ENCODE assay signal across 22 cellular contexts in genomic region chr16:89159174-89159849, GRCh38. TPM values are rescaled to one million over a fixed set of nuclear protein-coding genes. Genes with fewer than 3 reads are reported as not detected.
"Had no signal": no experiment of that assay in that cellular context is flagged by ENCODE, and none has a peak within 500 bp of the region (broad histone marks: within the 10 kb centered on the region; RNA-seq: fewer than 3 reads in every experiment).

No MANE protein-coding gene starts in this region.

- H3K4me3 Mint-ChIP-seq: naive thymus-derived CD4-positive, alpha-beta T cell had no signal

- H3K36me3 Mint-ChIP-seq: naive thymus-derived CD4-positive, alpha-beta T cell had no signal

- H3K27ac ChIP-seq: dorsolateral prefrontal cortex, heart right ventricle, ovary had no signal

- H3K4me2 ChIP-seq: smooth muscle cell had no signal

- H3K4me3 ChIP-seq: dorsolateral prefrontal cortex, heart right ventricle, ovary, smooth muscle cell had no signal

- H3K27me3 Mint-ChIP-seq: naive thymus-derived CD4-positive, alpha-beta T cell had no signal

- H3K36me3 ChIP-seq: heart right ventricle, ovary had no signal

- H3K27me3 ChIP-seq: dorsolateral prefrontal cortex, ovary had no signal

- ATAC-seq: heart right ventricle; left lobe of liver; naive thymus-derived CD4-positive, alpha-beta T cell; right cardiac atrium had no signal

- DNase-seq: cortex of kidney; dorsolateral prefrontal cortex; effector CD8-positive, alpha-beta T cell; heart right ventricle; hypothalamus; mammary epithelial cell; naive thymus-derived CD4-positive, alpha-beta T cell; ovary; stimulated activated CD4-positive, alpha-beta T cell treated with anti-CD3 and anti-CD28 coated beads, Interleukin-2, amount 100 ng/mL, for 48 hours; stimulated activated naive CD4-positive, alpha-beta T cell treated with Interleukin-2 at 50 U/mL for 16 hours; trophoblast cell had no signal

- H3K9me3 ChIP-seq: heart right ventricle, ovary had no signal

RNA-seq across cellular contexts. Expression of gene CDH15, which starts 12.2 kb away (rescaled TPM):
- total RNA-seq: lower leg skin; mesenteric fat pad; mononuclear cell; naive thymus-derived CD4-positive, alpha-beta T cell had no signal
- polyA plus RNA-seq: esophagus; mammary epithelial cell; naive thymus-derived CD4-positive, alpha-beta T cell; neural cell had no signal

RNA-seq across cellular contexts. Expression of gene SLC22A31, which starts 41.0 kb away (rescaled TPM):
- total RNA-seq: frontal cortex, glomerular endothelial cell, mononuclear cell, smooth muscle cell, urinary bladder had no signal
- polyA plus RNA-seq: mammary epithelial cell, neural cell had no signal
